8 cellular contexts compared by ENCODE assay signal in the genomic region with DNA sequence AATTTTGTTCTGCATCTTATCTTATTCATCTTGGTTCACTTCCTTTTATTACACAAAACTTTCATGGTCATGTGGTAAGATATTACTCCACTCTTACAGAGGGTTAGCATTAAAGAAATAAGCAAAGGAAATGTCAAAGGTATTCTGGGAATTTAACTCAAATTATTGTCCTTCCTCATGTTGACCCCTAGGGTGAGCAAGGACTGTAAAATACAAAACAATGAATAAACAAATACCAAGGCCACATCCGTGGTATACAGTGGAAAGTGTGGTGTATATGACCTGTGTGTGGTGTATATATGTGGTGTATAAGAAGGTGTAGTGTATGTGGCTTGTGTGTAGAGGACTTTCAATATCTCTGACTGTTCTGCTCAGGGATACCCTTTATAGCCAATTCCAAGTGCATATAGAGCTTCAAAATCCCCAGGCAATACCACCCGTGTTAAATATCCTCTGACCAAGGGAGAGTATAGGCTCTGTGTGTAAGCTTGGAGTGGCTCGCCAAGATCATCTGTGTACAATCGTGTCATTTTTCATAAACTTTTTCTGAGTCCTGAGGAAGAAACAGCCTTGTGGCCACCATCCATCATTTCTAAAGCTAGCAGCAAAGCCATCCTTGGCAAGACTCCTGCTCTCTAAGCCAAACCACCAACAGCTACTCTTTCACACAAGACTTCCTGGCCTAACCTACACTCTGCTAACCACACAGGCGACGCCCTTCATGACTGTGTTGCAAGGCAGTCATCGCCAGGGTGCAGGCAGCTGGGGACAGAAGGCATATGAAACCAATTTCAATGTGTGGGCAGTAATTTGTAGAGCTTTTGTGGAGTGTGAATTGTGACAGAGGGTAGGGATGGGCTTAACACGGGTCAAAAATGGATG.
DNase-seq lines count a peak whose midpoint lies in the region; ATAC-seq lines count a peak whose summit lies in the region.

No MANE protein-coding gene starts in this region.

- DNase-seq in OCI-M1 (lab: John Stamatoyannopoulos, UW) (peak; percentile 45), activated T-helper 1 cell treated with Interleukin-2 at 50 U/mL for 16 hours (ENCODE audit: low read depth) (peak; percentile 65), left cardiac atrium (peak; percentile 33), NCI-H2081 treated with DMSO at 0.1 percent for 48 hours (lab: John Stamatoyannopoulos, UW) (no peak), substantia nigra (lab: John Stamatoyannopoulos, UW) (no peak)
- DNase-seq in stimulated activated CD8-positive, alpha-beta memory T cell treated with anti-CD3 and anti-CD28 coated beads, Interleukin-15, amount 100 ng/mL, for 24 hours (ENCODE audit: low read depth): peak; percentile 30

- ATAC-seq in GM18861 (IDR thresholded peaks at IDR 0.05; ENCODE audit: unreplicated experiment): peak; percentile 91
- ATAC-seq in HG02973 (IDR thresholded peaks at IDR 0.05; ENCODE audit: unreplicated experiment): peak; percentile 90
- peak; percentile 81 to 93 for ATAC-seq in left cardiac atrium

- no peak overlapping the region for H3K27ac ChIP-seq in substantia nigra (ENCODE audit: low read depth, low read length, poor library complexity, severe bottlenecking)

- intact Hi-C loops in left cardiac atrium (cut with DNase I): loop anchor here in 1 of 2 donors (10.0 kb wide), 2 partner anchors 815 to 915 kb away; no protein-coding TSS in a partner anchor

Comparison
In these comparisons a context has a peak if more than half of its experiments do, and no peak if none do; other contexts are left out.
1. DNase-seq: peak in OCI-M1 (single experiment), activated T-helper 1 cell treated with Interleukin-2 at 50 U/mL for 16 hours (single experiment), left cardiac atrium (single experiment) and stimulated activated CD8-positive, alpha-beta memory T cell treated with anti-CD3 and anti-CD28 coated beads, Interleukin-15, amount 100 ng/mL, for 24 hours (single experiment); none in NCI-H2081 treated with DMSO at 0.1 percent for 48 hours (single experiment) and substantia nigra (0 of 49).
2. Peak in every context shown above with its lines, with median percentiles within 50 percentile points of each other: ATAC-seq.